Comparison of ENCODE assay signal across 1 cellular context in the genomic region with DNA sequence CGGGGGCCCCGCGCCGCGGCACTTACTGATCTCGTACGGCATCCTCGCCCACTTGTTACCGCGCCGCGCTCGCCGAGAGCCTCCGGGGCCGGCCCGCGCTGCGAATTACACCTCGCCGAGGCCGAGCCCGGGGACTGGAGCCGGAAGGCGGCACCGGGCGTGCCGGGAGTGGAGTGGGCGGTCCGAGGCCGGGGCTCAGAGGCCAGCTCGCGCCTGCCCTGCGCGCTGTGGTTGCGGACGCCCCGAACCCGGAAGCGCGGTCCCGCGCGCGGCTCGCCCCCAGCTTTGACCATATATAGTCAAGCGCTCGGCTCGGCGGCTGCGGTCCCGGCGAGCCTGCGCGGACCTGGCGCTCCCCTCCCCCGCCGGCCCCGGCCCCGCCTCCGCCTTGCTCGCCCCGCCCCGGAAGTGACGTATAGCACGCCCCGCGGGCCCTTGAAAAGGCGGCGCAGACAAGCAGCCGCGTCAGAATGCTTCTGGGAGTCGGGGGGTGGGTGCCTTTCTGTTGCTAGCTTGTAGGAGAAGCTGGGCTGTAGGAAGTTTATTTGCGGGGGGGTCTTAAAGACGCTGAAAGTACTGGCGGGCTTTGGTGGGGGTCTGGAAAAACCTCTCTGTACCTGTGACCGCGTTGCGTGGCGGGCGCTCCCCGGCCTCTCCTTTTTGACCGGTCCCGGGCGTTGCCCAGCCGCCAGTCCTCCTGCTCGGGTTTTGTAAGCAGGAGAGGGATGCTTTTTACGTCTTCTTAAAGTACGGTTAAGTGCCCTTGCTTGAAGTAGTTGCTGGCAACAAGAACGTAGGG.
TF ChIP-seq lines count a peak whose summit lies in the region.

Gene WDR1 (minus strand): TSS at position 175 of the 799 bp plus-strand sequence. CDS start 133 bp downstream, at position 42.

TF ChIP-seq in K562, 482 proteins besides CTCF, POLR2A, EP300 and RAD21 (continued from another document and continues in another):
- TF ChIP-seq, protein P1, sequence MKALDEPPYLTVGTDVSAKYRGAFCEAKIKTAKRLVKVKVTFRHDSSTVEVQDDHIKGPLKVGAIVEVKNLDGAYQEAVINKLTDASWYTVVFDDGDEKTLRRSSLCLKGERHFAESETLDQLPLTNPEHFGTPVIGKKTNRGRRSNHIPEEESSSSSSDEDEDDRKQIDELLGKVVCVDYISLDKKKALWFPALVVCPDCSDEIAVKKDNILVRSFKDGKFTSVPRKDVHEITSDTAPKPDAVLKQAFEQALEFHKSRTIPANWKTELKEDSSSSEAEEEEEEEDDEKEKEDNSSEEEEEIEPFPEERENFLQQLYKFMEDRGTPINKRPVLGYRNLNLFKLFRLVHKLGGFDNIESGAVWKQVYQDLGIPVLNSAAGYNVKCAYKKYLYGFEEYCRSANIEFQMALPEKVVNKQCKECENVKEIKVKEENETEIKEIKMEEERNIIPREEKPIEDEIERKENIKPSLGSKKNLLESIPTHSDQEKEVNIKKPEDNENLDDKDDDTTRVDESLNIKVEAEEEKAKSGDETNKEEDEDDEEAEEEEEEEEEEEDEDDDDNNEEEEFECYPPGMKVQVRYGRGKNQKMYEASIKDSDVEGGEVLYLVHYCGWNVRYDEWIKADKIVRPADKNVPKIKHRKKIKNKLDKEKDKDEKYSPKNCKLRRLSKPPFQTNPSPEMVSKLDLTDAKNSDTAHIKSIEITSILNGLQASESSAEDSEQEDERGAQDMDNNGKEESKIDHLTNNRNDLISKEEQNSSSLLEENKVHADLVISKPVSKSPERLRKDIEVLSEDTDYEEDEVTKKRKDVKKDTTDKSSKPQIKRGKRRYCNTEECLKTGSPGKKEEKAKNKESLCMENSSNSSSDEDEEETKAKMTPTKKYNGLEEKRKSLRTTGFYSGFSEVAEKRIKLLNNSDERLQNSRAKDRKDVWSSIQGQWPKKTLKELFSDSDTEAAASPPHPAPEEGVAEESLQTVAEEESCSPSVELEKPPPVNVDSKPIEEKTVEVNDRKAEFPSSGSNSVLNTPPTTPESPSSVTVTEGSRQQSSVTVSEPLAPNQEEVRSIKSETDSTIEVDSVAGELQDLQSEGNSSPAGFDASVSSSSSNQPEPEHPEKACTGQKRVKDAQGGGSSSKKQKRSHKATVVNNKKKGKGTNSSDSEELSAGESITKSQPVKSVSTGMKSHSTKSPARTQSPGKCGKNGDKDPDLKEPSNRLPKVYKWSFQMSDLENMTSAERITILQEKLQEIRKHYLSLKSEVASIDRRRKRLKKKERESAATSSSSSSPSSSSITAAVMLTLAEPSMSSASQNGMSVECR (CRISPR knock-in tag; IDR thresholded peaks at IDR 0.05) = 0 out of 2 replicates have a peak, but pooled peaks have one; percentile 12
- TF ChIP-seq SRSF3 (IDR thresholded peaks at IDR 0.05; ENCODE audit: insufficient read depth, low read length) = no peak
- no peak for TF ChIP-seq ZNF785 (CRISPR knock-in tag; IDR thresholded peaks at IDR 0.05)
- TF ChIP-seq FUS (optimal IDR thresholded peaks at IDR 0.05; ENCODE audit: low read depth, low read length) = no peak
- TF ChIP-seq MAFG (tag; conservative IDR thresholded peaks at IDR 0.05) = no peak
- no peak; the same call in 1 of the 2 replicates for TF ChIP-seq HCFC1 (IDR thresholded peaks at IDR 0.05; ENCODE audit: low read depth, low read length)
- TF ChIP-seq ZFP1 (CRISPR knock-in tag; IDR thresholded peaks at IDR 0.05) = no peak
- no peak for TF ChIP-seq JUND (IDR thresholded peaks at IDR 0.05; ENCODE audit: borderline replicate concordance, low read depth, low read length)
- no peak for TF ChIP-seq JUND (tag; IDR thresholded peaks at IDR 0.05; ENCODE audit: borderline replicate concordance, low read depth, low read length)
- peak; percentile 87; the same call in 1 of the 2 replicates for TF ChIP-seq NFXL1 (CRISPR knock-in tag; IDR thresholded peaks at IDR 0.05)
- TF ChIP-seq, protein P2, sequence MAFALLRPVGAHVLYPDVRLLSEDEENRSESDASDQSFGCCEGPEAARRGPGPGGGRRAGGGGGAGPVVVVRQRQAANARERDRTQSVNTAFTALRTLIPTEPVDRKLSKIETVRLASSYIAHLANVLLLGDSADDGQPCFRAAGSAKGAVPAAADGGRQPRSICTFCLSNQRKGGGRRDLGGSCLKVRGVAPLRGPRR (CRISPR knock-in tag; IDR thresholded peaks at IDR 0.05) = no peak
- no peak for TF ChIP-seq PURB (CRISPR knock-in tag; IDR thresholded peaks at IDR 0.05; ENCODE audit: low read depth)
- peak in 1 of 2 experiments; percentile 93; a peak in 2 of 4 replicates for TF ChIP-seq ZNF639 (CRISPR knock-in tag; conservative IDR thresholded peaks at IDR 0.05 in 1 of 2, IDR thresholded peaks at IDR 0.05 in 1 of 2)
- TF ChIP-seq KDM5B (IDR thresholded peaks at IDR 0.05; ENCODE audit: insufficient replicate concordance, low read depth, low read length) = peak; percentile 85
- no peak for TF ChIP-seq ZNF436 (CRISPR knock-in tag; IDR thresholded peaks at IDR 0.05)
- TF ChIP-seq DIDO1 (tag; IDR thresholded peaks at IDR 0.05; ENCODE audit: low read depth) = no peak
- TF ChIP-seq ZC3H8 (IDR thresholded peaks at IDR 0.05) = no peak
- TF ChIP-seq ZFPM2 (CRISPR knock-in tag; IDR thresholded peaks at IDR 0.05) = no peak
- TF ChIP-seq MGA (IDR thresholded peaks at IDR 0.05) = no peak
- TF ChIP-seq, protein P3, sequence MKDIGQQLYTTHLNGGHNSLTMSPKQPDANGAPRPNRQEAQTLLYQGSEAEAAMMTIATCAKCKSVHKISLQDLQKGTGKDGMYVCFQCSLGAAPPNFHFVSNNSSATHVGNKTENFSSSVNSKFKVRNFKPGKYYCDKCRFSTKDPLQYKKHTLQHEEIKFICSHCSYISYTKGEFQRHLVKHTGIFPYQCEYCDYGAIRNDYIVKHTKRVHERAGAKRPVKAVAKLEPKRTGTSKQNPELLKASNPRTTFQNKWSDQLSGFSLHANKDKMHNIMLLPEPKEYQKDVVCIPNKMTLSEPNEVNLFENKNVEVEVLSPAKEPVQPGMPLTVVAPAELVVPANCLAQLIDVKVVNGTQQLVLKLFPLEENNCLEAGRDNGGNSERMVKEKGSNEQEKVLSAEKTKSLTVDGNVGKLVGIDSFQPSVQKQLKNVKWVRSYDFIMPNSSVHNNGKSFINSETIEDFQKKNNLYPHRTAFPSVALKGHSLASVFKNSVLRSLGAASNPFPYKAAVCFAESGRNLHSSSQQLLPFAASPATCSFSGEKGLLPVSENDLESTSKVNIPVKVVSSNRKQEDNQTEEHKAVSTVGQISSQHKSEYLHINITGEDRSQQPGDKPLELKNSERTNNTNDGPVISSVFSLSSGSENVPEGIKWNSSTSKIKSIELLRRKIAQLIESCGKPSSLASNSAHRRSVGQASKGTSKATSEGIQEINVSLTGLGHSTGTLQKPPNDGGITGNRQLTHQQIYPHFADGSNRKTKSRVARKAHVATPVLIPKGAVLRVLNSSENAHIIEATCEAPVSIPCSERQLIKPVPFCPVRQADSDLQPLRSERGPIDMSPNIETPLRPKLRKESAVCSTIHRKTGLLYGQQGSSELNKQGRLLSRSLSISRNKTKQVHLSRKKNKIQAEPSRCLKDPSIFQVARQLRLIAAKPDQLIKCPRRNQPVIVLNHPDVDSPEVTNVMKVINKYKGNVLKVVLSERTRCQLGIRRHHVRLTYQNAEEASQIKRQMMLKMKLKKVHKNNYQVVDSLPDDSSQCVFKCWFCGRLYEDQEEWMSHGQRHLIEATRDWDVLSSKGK (CRISPR knock-in tag; IDR thresholded peaks at IDR 0.05) = peak; percentile 60; the same call in 1 of the 2 replicates
- no peak for TF ChIP-seq ADNP (tag; IDR thresholded peaks at IDR 0.05)
- TF ChIP-seq SMAD3 (CRISPR knock-in tag; conservative IDR thresholded peaks at IDR 0.05) = 0 out of 2 replicates have a peak, but pooled peaks have one; percentile 58
- TF ChIP-seq MCM2 (IDR thresholded peaks at IDR 0.05; ENCODE audit: low read depth) = no peak
- TF ChIP-seq ZKSCAN1 (IDR thresholded peaks at IDR 0.05; ENCODE audit: low read depth, low read length) = peak; percentile 30; the same call in 1 of the 2 replicates
- TF ChIP-seq GATAD2B (IDR thresholded peaks at IDR 0.05; ENCODE audit: borderline replicate concordance) = peak; percentile 69; the same call in 1 of the 2 replicates
- no peak for TF ChIP-seq HNRNPUL1 (IDR thresholded peaks at IDR 0.05; ENCODE audit: low read length)
- TF ChIP-seq TEAD2 (tag; IDR thresholded peaks at IDR 0.05) = no peak
- no peak for TF ChIP-seq CHD2 (IDR thresholded peaks at IDR 0.05; ENCODE audit: low read depth, low read length)
- no peak; the same call in 1 of the 2 replicates for TF ChIP-seq BCOR (IDR thresholded peaks at IDR 0.05)
- 0 out of 2 replicates have a peak, but pooled peaks have one; percentile 23 for TF ChIP-seq MEF2A (IDR thresholded peaks at IDR 0.05; ENCODE audit: control insufficient read depth, low read depth, low read length)
- TF ChIP-seq ZBTB17 (CRISPR knock-in tag; IDR thresholded peaks at IDR 0.05) = peak; percentile 34; the same call in 1 of the 2 replicates
- no peak for TF ChIP-seq PHB2 (IDR thresholded peaks at IDR 0.05; ENCODE audit: low read depth)
- no peak for TF ChIP-seq ZNF507 (tag; conservative IDR thresholded peaks at IDR 0.05)
- peak; percentile 70; the same call in 1 of the 2 replicates for TF ChIP-seq BACH1 (tag; IDR thresholded peaks at IDR 0.05)
- peak; percentile 29; the same call in 1 of the 2 replicates for TF ChIP-seq ZBTB1 (CRISPR knock-in tag; IDR thresholded peaks at IDR 0.05; ENCODE audit: borderline replicate concordance, low read depth)
- TF ChIP-seq PHB (CRISPR knock-in tag; IDR thresholded peaks at IDR 0.05) = peak; percentile 95
- TF ChIP-seq ZNF445 (CRISPR knock-in tag; IDR thresholded peaks at IDR 0.05; ENCODE audit: low read depth) = peak; percentile 51; the same call in 1 of the 2 replicates
- TF ChIP-seq NCOR1 (IDR thresholded peaks at IDR 0.05) = peak; percentile 54
